In genomic region chr7:87361320-87361719, GRCh38 we compare ENCODE assay signal across 21 cellular contexts.
"Had no signal": no experiment of that assay in that cellular context is flagged by ENCODE, and none has a peak within 500 bp of the region (broad histone marks: within the 10 kb centered on the region; RNA-seq: fewer than 3 reads in every experiment).

No MANE protein-coding gene starts in this region.

- FAIRE-seq: endometrium, frontal cortex had no signal

- H3K4me3 ChIP-seq: heart left ventricle, mucosa of descending colon, spleen, testis, tibial nerve, upper lobe of right lung, vagina had no signal

- DNase-seq: effector memory CD4-positive, alpha-beta T cell; heart left ventricle; hippocampal formation; mammary epithelial cell; mucosa of descending colon; naive thymus-derived CD8-positive, alpha-beta T cell; posterior cingulate gyrus; spleen; stimulated activated CD4-positive, alpha-beta T cell treated with anti-CD3 and anti-CD28 coated beads, Interleukin-15, amount 100 ng/mL, for 24 hours; stimulated activated CD4-positive, alpha-beta T cell treated with anti-CD3 and anti-CD28 coated beads, Interleukin-1b, Interleukin-23, amount 100 ng/mL, for 48 hours; stimulated activated CD4-positive, alpha-beta T cell treated with anti-CD3 and anti-CD28 coated beads, Interleukin-4, amount 100 ng/mL, for 24 hours; testis; upper lobe of right lung had no signal

- H3K27me3 ChIP-seq: heart left ventricle, neutrophil, spleen, testis, tibial nerve, upper lobe of right lung, vagina had no signal

- ATAC-seq: esophagus mucosa; heart left ventricle; mucosa of descending colon; naive thymus-derived CD8-positive, alpha-beta T cell; sciatic nerve; stimulated activated memory B cell treated with anti-CD40 and anti-IgM and Interleukin-4, amounts not matched to agents 10 μg/mL and 1 μg/mL and 100 μg/mL, for 72 hours; upper lobe of right lung had no signal

- H3K4me1 ChIP-seq: heart left ventricle, spleen, testis, tibial nerve, upper lobe of right lung, vagina had no signal

- H3K27ac ChIP-seq: heart left ventricle, neutrophil, spleen, testis, tibial nerve, upper lobe of right lung, vagina had no signal

- H3K36me3 ChIP-seq: neutrophil had no signal

- H3K9me3 ChIP-seq: heart left ventricle, mucosa of descending colon, neutrophil, spleen, testis, tibial nerve, upper lobe of right lung, vagina had no signal
